23 cellular contexts compared by ENCODE assay signal in the genomic region with DNA sequence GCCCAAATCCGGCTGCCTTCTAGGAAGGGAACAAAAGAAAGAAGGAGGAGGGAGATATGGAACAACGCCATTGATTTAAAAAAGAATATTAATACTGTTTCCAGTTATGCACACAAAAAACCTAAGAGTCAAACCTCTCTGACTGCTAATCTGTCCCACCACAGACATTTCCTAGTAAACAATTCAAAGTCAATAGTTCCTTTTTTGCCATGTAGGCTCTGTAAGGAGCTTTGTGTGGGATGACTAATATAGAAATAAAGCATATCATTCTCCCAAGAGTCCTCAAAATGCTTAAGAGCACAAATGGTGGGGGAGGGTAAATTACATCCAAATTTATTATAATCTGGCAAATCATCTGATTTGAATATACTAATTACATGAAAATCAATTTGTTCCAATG.
A peak's percentile ranks its signal among the peaks of the same experiment; 100 is the strongest.
DNase-seq lines count a peak whose midpoint lies in the region; FAIRE-seq and TF ChIP-seq lines count a peak whose summit lies in the region.
"Had no signal": no experiment of that assay in that cellular context is flagged by ENCODE, and none has a peak within 500 bp of the region (broad histone marks: within the 10 kb centered on the region; RNA-seq: fewer than 3 reads in every experiment).

No MANE protein-coding gene starts in this region.

- H3K4me1 ChIP-seq in MM.1S (ENCODE audit: low read length) (peaks cover 12% of the 10 kb centered on the region), OCI-LY3 (ENCODE audit: low read length) (peaks cover 19% of the 10 kb centered on the region), endothelial cell of umbilical vein (ENCODE audit: control insufficient read depth, extremely low read depth, insufficient read depth, low read length) (no peaks in the 10 kb centered on the region)
- H3K4me1 ChIP-seq: BLaER1 had no signal

- H3K4me2 ChIP-seq in MM.1S (ENCODE audit: low read depth, low read length) (peak overlapping the region; percentile 50), OCI-LY3 (ENCODE audit: low read length) (peak overlapping the region; percentile 62), endothelial cell of umbilical vein (ENCODE audit: insufficient read depth, low read length) (no peak overlapping the region)
- H3K4me2 ChIP-seq: BLaER1 had no signal

- no peaks in the 10 kb centered on the region for H3K9me1 ChIP-seq in endothelial cell of umbilical vein (replicated peaks; ENCODE audit: control insufficient read depth, extremely low read depth, insufficient read depth, low read length)

- intact Hi-C loops in endothelial cell of umbilical vein (cut with micrococcal nuclease) = no loop called here

- BruUV-seq in endothelial cell of umbilical vein (replicated peaks; lab: Mats Ljungman, UMichigan) = no TSS peak

- H3K9ac ChIP-seq in MM.1S (ENCODE audit: low read length) = no peak overlapping the region
- H3K9ac ChIP-seq in OCI-LY3 (ENCODE audit: low read length) = no peak overlapping the region; the same call in 1 of the 2 replicates
- H3K9ac ChIP-seq in endothelial cell of umbilical vein (replicated peaks; ENCODE audit: extremely low read depth, insufficient read depth, low read length) = no peak overlapping the region
- H3K9ac ChIP-seq: BLaER1 had no signal

- CTCF ChIA-PET in endothelial cell of umbilical vein (lab: Charles Lee) = no interaction called here
- CTCF ChIA-PET in HEK293T (lab: Yijun Ruan, JAX) = no interaction called here

- no peak for TF ChIP-seq POLR2A in endothelial cell of umbilical vein (IDR thresholded peaks at IDR 0.05; ENCODE audit: low read depth, low read length)

- no peaks in the 10 kb centered on the region for H3K9me2 ChIP-seq in MM.1S (replicated peaks; ENCODE audit: insufficient read depth, low read length)

- H3K4me3 ChIP-seq in MM.1S (ENCODE audit: low read length) (peak overlapping the region; percentile 48), OCI-LY3 (ENCODE audit: low read length) (no peak overlapping the region), endothelial cell of umbilical vein (replicated peaks in 1 of 3; ENCODE audit: insufficient read depth in 1 of 3, low read depth in 1 of 3, low read length in 3 of 3) (no peak overlapping the region)
- H3K4me3 ChIP-seq: BLaER1 had no signal

- H3K27ac ChIP-seq in MM.1S (ENCODE audit: low read length) (peak overlapping the region; percentile 52; the same call in 1 of the 2 replicates), OCI-LY3 (ENCODE audit: low read length) (no peak overlapping the region; the same call in 1 of the 2 replicates), endothelial cell of umbilical vein (ENCODE audit: insufficient read depth, low read depth, low read length) (no peak overlapping the region)
- H3K27ac ChIP-seq: BLaER1, HL-60, RWPE1 had no signal

- FAIRE-seq in endothelial cell of umbilical vein (lab: Jason Lieb, UNC) = no peak
- FAIRE-seq: A204.1, GM12892, GM19239, H54 had no signal

- peaks cover 8% of the 10 kb centered on the region for H3F3A ChIP-seq in MM.1S (ENCODE audit: insufficient read depth, low read length)

- H4K20me1 ChIP-seq in MM.1S (ENCODE audit: insufficient read depth, low read length) = no peaks in the 10 kb centered on the region
- H4K20me1 ChIP-seq in OCI-LY3 (ENCODE audit: insufficient read depth, low read length) = no peaks in the 10 kb centered on the region
- no peaks in the 10 kb centered on the region for H4K20me1 ChIP-seq in endothelial cell of umbilical vein (replicated peaks; ENCODE audit: control insufficient read depth, extremely low read depth, insufficient read depth, low read length)
- H4K20me1 ChIP-seq: BLaER1 had no signal

- H3K27me3 ChIP-seq in MM.1S (replicated peaks; ENCODE audit: insufficient read depth, low read length) = no peaks in the 10 kb centered on the region
- no peaks in the 10 kb centered on the region for H3K27me3 ChIP-seq in OCI-LY3 (ENCODE audit: low read depth, low read length)
- H3K27me3 ChIP-seq in endothelial cell of umbilical vein (ENCODE audit: control insufficient read depth in 2 of 2, insufficient read depth in 2 of 2, low read length in 2 of 2) = no peaks in the 10 kb centered on the region
- H3K27me3 ChIP-seq: BLaER1 had no signal

- peak; percentile 69 for DNase-seq in COLO829 (ENCODE audit: low spot score)
- no peak for DNase-seq in MM.1S
- peak; percentile 34 for DNase-seq in endothelial cell of umbilical vein (ENCODE audit: low read depth, low spot score)
- no peak for DNase-seq in HEK293T (ENCODE audit: extremely low spot score)
- DNase-seq in T-helper 9 cell = no peak
- DNase-seq in cerebellar cortex (ENCODE audit: low spot score) = no peak
- DNase-seq: CD4-positive, alpha-beta T cell; DMS53; Karpas-422; NCI-H187 treated with DMSO at 0.1 percent for 48 hours; NCI-H2107; NCI-H446 treated with DMSO at 0.1 percent for 48 hours; NK-92 treated with Interleukin-12 subunit alpha and Interleukin-12 subunit beta, amount 100 ng/mL, for 24 hours; SHP77; T-helper 1 cell had no signal

- POLR2A ChIA-PET in endothelial cell of umbilical vein (lab: Charles Lee) = no interaction called here
- POLR2A ChIA-PET in HEK293T (lab: Yijun Ruan, JAX) = no interaction called here

- TF ChIP-seq CTCF in MM.1S (IDR thresholded peaks at IDR 0.05; ENCODE audit: low read length) (no peak), OCI-LY3 (IDR thresholded peaks at IDR 0.05; ENCODE audit: low read depth, low read length) (no peak), endothelial cell of umbilical vein (IDR thresholded peaks at IDR 0.05; ENCODE audit: extremely low read depth in 1 of 2, insufficient read depth in 1 of 2, low read depth in 1 of 2, low read length in 2 of 2) (no peak)

- H3K9me3 ChIP-seq in MM.1S (replicated peaks; ENCODE audit: insufficient read depth, low read length) (no peaks in the 10 kb centered on the region), OCI-LY3 (ENCODE audit: insufficient read depth, low read length) (no peaks in the 10 kb centered on the region), endothelial cell of umbilical vein (replicated peaks; ENCODE audit: control insufficient read depth, insufficient read depth, low read length) (peaks cover 2% of the 10 kb centered on the region)
- H3K9me3 ChIP-seq: BLaER1 had no signal

- H3K36me3 ChIP-seq in MM.1S (replicated peaks; ENCODE audit: insufficient read depth, low read length) (no peaks in the 10 kb centered on the region), OCI-LY3 (replicated peaks; ENCODE audit: low read depth, low read length) (peaks cover 2% of the 10 kb centered on the region), endothelial cell of umbilical vein (ENCODE audit: control insufficient read depth in 2 of 2, extremely low read depth in 1 of 2, insufficient read depth in 2 of 2, low read length in 2 of 2) (no peaks in the 10 kb centered on the region)
- H3K36me3 ChIP-seq: BLaER1 had no signal

- H3K79me2 ChIP-seq in MM.1S (ENCODE audit: low read length) (no peaks in the 10 kb centered on the region), OCI-LY3 (ENCODE audit: low read length) (no peaks in the 10 kb centered on the region), endothelial cell of umbilical vein (ENCODE audit: control insufficient read depth, insufficient read depth, low read length) (no peaks in the 10 kb centered on the region)

- dilution Hi-C loops in endothelial cell of umbilical vein (cut with MboI; ENCODE audit: extremely low pct_ligation_motif_present, low sequenced_read_pairs) = no loop called here

- H2AFZ ChIP-seq in MM.1S (ENCODE audit: low read length) = peak overlapping the region; percentile 17; the same call in 1 of the 2 replicates
- H2AFZ ChIP-seq in OCI-LY3 (ENCODE audit: low read depth, low read length) = no peak overlapping the region
- no peak overlapping the region for H2AFZ ChIP-seq in endothelial cell of umbilical vein (ENCODE audit: low read depth, low read length)

TF ChIP-seq in endothelial cell of umbilical vein, 7 proteins besides CTCF, POLR2A, EP300 and RAD21:
- no peak for TF ChIP-seq MYC (IDR thresholded peaks at IDR 0.05; ENCODE audit: low read depth, low read length)
- TF ChIP-seq GATA2 (IDR thresholded peaks at IDR 0.05; ENCODE audit: insufficient read depth, insufficient read length, low read depth, low read length) = no peak
- TF ChIP-seq FOS (IDR thresholded peaks at IDR 0.05; ENCODE audit: borderline replicate concordance, insufficient read depth, low read length) = no peak
- TF ChIP-seq JUN (IDR thresholded peaks at IDR 0.05; ENCODE audit: borderline replicate concordance, insufficient read depth, insufficient read length, low read depth) = no peak
- no peak for TF ChIP-seq POLR2AphosphoS5 (IDR thresholded peaks at IDR 0.05; ENCODE audit: insufficient read depth, low read depth, low read length)
- TF ChIP-seq EZH2 (IDR thresholded peaks at IDR 0.05; ENCODE audit: borderline replicate concordance, low read depth, low read length, severe bottlenecking) = no peak
- TF ChIP-seq, protein P1, sequence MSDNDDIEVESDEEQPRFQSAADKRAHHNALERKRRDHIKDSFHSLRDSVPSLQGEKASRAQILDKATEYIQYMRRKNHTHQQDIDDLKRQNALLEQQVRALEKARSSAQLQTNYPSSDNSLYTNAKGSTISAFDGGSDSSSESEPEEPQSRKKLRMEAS (IDR thresholded peaks at IDR 0.05; ENCODE audit: insufficient read depth, insufficient read length) = no peak

TF ChIP-seq in HEK293T, 16 proteins besides CTCF, POLR2A, EP300 and RAD21:
- TF ChIP-seq SP1 (IDR thresholded peaks at IDR 0.05) (no peak), ARNT (IDR thresholded peaks at IDR 0.05) (no peak), NFRKB (IDR thresholded peaks at IDR 0.05) (no peak), FOXM1 (IDR thresholded peaks at IDR 0.05; ENCODE audit: borderline replicate concordance) (no peak)

Comparison
In these comparisons a context has a peak if more than half of its experiments do, and no peak if none do; other contexts are left out.
1. DNase-seq: peak in COLO829 (single experiment) and endothelial cell of umbilical vein (single experiment); none in MM.1S (single experiment), HEK293T (single experiment), T-helper 9 cell (single experiment) and cerebellar cortex (single experiment).